Comparison of ENCODE assay signal across 1 cellular context in the genomic region with DNA sequence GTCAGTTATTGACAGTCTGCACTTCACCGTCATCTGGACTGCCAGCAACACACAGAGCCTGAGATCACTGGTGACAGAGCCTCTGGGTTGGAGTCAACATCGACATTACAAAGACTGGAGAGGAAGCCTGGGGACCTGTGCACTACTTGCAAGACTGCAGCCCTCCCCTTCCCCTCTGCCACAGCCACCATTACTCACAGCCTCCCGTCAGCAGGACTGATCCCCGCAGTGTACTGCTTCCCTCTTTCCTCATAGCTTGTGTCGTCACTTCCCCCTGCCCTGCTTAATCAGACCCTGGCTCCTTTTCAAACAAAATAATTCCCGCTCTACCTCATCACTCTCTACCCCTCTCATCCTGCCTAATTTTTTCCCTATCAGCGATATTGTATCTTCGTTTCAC.
TF ChIP-seq lines count a peak whose summit lies in the region.

No MANE protein-coding gene starts in this region.

TF ChIP-seq in IMR-90, 13 proteins besides CTCF, POLR2A, EP300 and RAD21 (continued from another document):
- TF ChIP-seq SMC3 (IDR thresholded peaks at IDR 0.05; ENCODE audit: low read depth, low read length), result no peak
- TF ChIP-seq CHD1 (IDR thresholded peaks at IDR 0.05; ENCODE audit: low read depth, low read length), result no peak
- no peak for TF ChIP-seq MXI1 (IDR thresholded peaks at IDR 0.05; ENCODE audit: borderline replicate concordance, low read depth, low read length)
- TF ChIP-seq, protein P1, sequence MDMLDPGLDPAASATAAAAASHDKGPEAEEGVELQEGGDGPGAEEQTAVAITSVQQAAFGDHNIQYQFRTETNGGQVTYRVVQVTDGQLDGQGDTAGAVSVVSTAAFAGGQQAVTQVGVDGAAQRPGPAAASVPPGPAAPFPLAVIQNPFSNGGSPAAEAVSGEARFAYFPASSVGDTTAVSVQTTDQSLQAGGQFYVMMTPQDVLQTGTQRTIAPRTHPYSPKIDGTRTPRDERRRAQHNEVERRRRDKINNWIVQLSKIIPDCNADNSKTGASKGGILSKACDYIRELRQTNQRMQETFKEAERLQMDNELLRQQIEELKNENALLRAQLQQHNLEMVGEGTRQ (IDR thresholded peaks at IDR 0.05; ENCODE audit: low read depth, low read length), result no peak
- TF ChIP-seq RFX5 (IDR thresholded peaks at IDR 0.05; ENCODE audit: low read depth, low read length), result no peak
- TF ChIP-seq MAFK (IDR thresholded peaks at IDR 0.05; ENCODE audit: low read depth, low read length), result no peak
- no peak for TF ChIP-seq RCOR1 (IDR thresholded peaks at IDR 0.05; ENCODE audit: insufficient replicate concordance, low read length)
- TF ChIP-seq MAZ (IDR thresholded peaks at IDR 0.05; ENCODE audit: borderline replicate concordance, low read depth, low read length), result no peak
- no peak for TF ChIP-seq CEBPB (IDR thresholded peaks at IDR 0.05; ENCODE audit: low read depth, low read length)
TF ChIP-seq in IMR-90: peak in this region for 0.
